17 cellular contexts compared by ENCODE assay signal in genomic region chr5:76735762-76736545, GRCh38. TPM values are rescaled to one million over a fixed set of nuclear protein-coding genes. Genes with fewer than 3 reads are reported as not detected.
DNase-seq lines count a peak whose midpoint lies in the region; ATAC-seq and TF ChIP-seq lines count a peak whose summit lies in the region.
"Had no signal": no experiment of that assay in that cellular context is flagged by ENCODE, and none has a peak within 500 bp of the region (broad histone marks: within the 10 kb centered on the region; RNA-seq: fewer than 3 reads in every experiment).

No MANE protein-coding gene starts in this region.

- no peaks in the 10 kb centered on the region for H3K27me3 ChIP-seq in CD8-positive, alpha-beta T cell (ENCODE audit: insufficient read depth, low read length)
- H3K27me3 ChIP-seq in Loucy (ENCODE audit: insufficient read depth, low read length, poor library complexity, severe bottlenecking), result no peaks in the 10 kb centered on the region
- H3K27me3 ChIP-seq in MM.1S (replicated peaks; ENCODE audit: insufficient read depth, low read length), result no peaks in the 10 kb centered on the region

- POLR2A ChIA-PET in CD8-positive, alpha-beta T cell (lab: Charles Lee), result interaction anchor here (1.1 to 2.5 kb wide), 3 partner anchors 19 to 39 kb away, joined by 4 to 6 read pairs (median 5); no protein-coding TSS in a partner anchor
- POLR2A ChIA-PET in activated CD8-positive, alpha-beta T cell treated with anti-CD3 and anti-CD28 coated beads for 36 hours (lab: Charles Lee), result interaction anchor here (1.4 to 1.5 kb wide), 2 partner anchors 10 to 17 kb away, joined by 3 read pairs; no protein-coding TSS in a partner anchor

- intact Hi-C loops in CD8-positive, alpha-beta T cell (cut with DNase I, micrococcal nuclease), result loop anchor here (5.0 to 10.0 kb wide), 2 partner anchors 36 to 411 kb away; no protein-coding TSS in a partner anchor
- intact Hi-C loops in activated CD8-positive, alpha-beta T cell treated with anti-CD3 and anti-CD28 coated beads for 36 hours (cut with micrococcal nuclease), result no loop called here
- intact Hi-C loops in lower leg skin (cut with DNase I; ENCODE audit: low total_unique reads), result no loop called here

- H3K4me1 Mint-ChIP-seq in CD8-positive, alpha-beta T cell (ENCODE audit: low read depth), result peaks cover 56% of the 10 kb centered on the region
- peaks cover 38% of the 10 kb centered on the region for H3K4me1 Mint-ChIP-seq in activated CD8-positive, alpha-beta T cell treated with anti-CD3 and anti-CD28 coated beads for 36 hours (ENCODE audit: low read depth)
- H3K4me1 Mint-ChIP-seq in mesothelial cell of epicardium, result peaks cover 10% of the 10 kb centered on the region

- no peak for DNase-seq in CD8-positive, alpha-beta T cell
- DNase-seq in activated CD8-positive, alpha-beta T cell treated with anti-CD3 and anti-CD28 coated beads for 36 hours, result no peak
- DNase-seq in mesothelial cell of epicardium (ENCODE audit: low spot score in 2 of 2, unreplicated experiment in 2 of 2) (no peak), AG08395 (ENCODE audit: low spot score) (no peak), MM.1S (no peak), lower leg skin (ENCODE audit: low spot score in 2 of 2) (no peak)
- DNase-seq: activated CD4-positive, CD25-positive, alpha-beta regulatory T cell; activated gamma-delta T cell treated with Interleukin-2 at 50 U/mL for 16 hours; aorta; BE2C; foreskin fibroblast; GOT3; NCI-H69; psoas muscle had no signal

- H3K27me3 Mint-ChIP-seq in CD8-positive, alpha-beta T cell (ENCODE audit: low read depth), result no peaks in the 10 kb centered on the region
- H3K27me3 Mint-ChIP-seq in activated CD8-positive, alpha-beta T cell treated with anti-CD3 and anti-CD28 coated beads for 36 hours, result peaks cover 2% of the 10 kb centered on the region
- H3K27me3 Mint-ChIP-seq in mesothelial cell of epicardium (ENCODE audit: low read depth), result no peaks in the 10 kb centered on the region

- H3K4me3 Mint-ChIP-seq in CD8-positive, alpha-beta T cell, result no peak overlapping the region
- H3K4me3 Mint-ChIP-seq in activated CD8-positive, alpha-beta T cell treated with anti-CD3 and anti-CD28 coated beads for 36 hours, result no peak overlapping the region
- H3K4me3 Mint-ChIP-seq in mesothelial cell of epicardium, result no peak overlapping the region

- H3F3A ChIP-seq in Loucy (ENCODE audit: low read depth), result peaks cover 8% of the 10 kb centered on the region; the same call in 1 of the 2 replicates
- H3F3A ChIP-seq in MM.1S (ENCODE audit: insufficient read depth, low read length), result peaks cover 35% of the 10 kb centered on the region

- H3K4me3 ChIP-seq in CD8-positive, alpha-beta T cell (ENCODE audit: low read depth, low read length), result no peak overlapping the region
- H3K4me3 ChIP-seq in Loucy (ENCODE audit: low read length, poor library complexity, severe bottlenecking), result no peak overlapping the region
- H3K4me3 ChIP-seq in MM.1S (ENCODE audit: low read length), result no peak overlapping the region
- no peak overlapping the region for H3K4me3 ChIP-seq in lower leg skin (ENCODE audit: low read depth, poor library complexity, severe bottlenecking)
- H3K4me3 ChIP-seq: psoas muscle had no signal

- H2AFZ ChIP-seq in Loucy (ENCODE audit: low read length), result no peak overlapping the region
- H2AFZ ChIP-seq in MM.1S (ENCODE audit: low read length), result no peak overlapping the region

- H3K4me1 ChIP-seq in CD8-positive, alpha-beta T cell (ENCODE audit: insufficient read depth, low read length), result peaks cover 31% of the 10 kb centered on the region
- H3K4me1 ChIP-seq in Loucy (ENCODE audit: insufficient read depth, low read length, poor library complexity, severe bottlenecking) (peaks cover 40% of the 10 kb centered on the region), MM.1S (ENCODE audit: low read length) (peaks cover 38% of the 10 kb centered on the region)
- H3K4me1 ChIP-seq: BE2C, psoas muscle had no signal

- no peaks in the 10 kb centered on the region for H3K9me2 ChIP-seq in Loucy (replicated peaks; ENCODE audit: low read depth, low read length)
- H3K9me2 ChIP-seq in MM.1S (replicated peaks; ENCODE audit: insufficient read depth, low read length), result no peaks in the 10 kb centered on the region

- WGBS in lower leg skin, 2 donors, result 49 to 52% methylated on average over 4 of the region's 4 CpGs

- peak overlapping the region; percentile 60 for H3K27ac Mint-ChIP-seq in CD8-positive, alpha-beta T cell
- H3K27ac Mint-ChIP-seq in activated CD8-positive, alpha-beta T cell treated with anti-CD3 and anti-CD28 coated beads for 36 hours, result peak overlapping the region; percentile 73
- H3K27ac Mint-ChIP-seq in mesothelial cell of epicardium, result peak overlapping the region; percentile 32

- H3K36me3 ChIP-seq in CD8-positive, alpha-beta T cell (ENCODE audit: insufficient read depth, low read length), result no peaks in the 10 kb centered on the region
- H3K36me3 ChIP-seq in Loucy (ENCODE audit: insufficient read depth, low read length), result peaks cover 32% of the 10 kb centered on the region; the same call in 1 of the 2 replicates
- H3K36me3 ChIP-seq in MM.1S (replicated peaks; ENCODE audit: insufficient read depth, low read length), result no peaks in the 10 kb centered on the region
- H3K36me3 ChIP-seq: BE2C had no signal

- ATAC-seq in CD8-positive, alpha-beta T cell, result no peak
- ATAC-seq in activated CD8-positive, alpha-beta T cell treated with anti-CD3 and anti-CD28 coated beads for 36 hours, result no peak
- ATAC-seq in GM19455 (IDR thresholded peaks at IDR 0.05; ENCODE audit: unreplicated experiment), result no peak
- ATAC-seq: Panc1, psoas muscle had no signal

- no peak overlapping the region for H3K27ac ChIP-seq in CD8-positive, alpha-beta T cell (ENCODE audit: low read depth, low read length)
- H3K27ac ChIP-seq in MM.1S (ENCODE audit: low read length), result no peak overlapping the region
- H3K27ac ChIP-seq: psoas muscle had no signal

- H4K20me1 ChIP-seq in Loucy (ENCODE audit: insufficient read depth, low read length, poor library complexity, severe bottlenecking) (no peaks in the 10 kb centered on the region), MM.1S (ENCODE audit: insufficient read depth, low read length) (no peaks in the 10 kb centered on the region)

- no peaks in the 10 kb centered on the region for H3K9me3 Mint-ChIP-seq in CD8-positive, alpha-beta T cell
- H3K9me3 Mint-ChIP-seq in activated CD8-positive, alpha-beta T cell treated with anti-CD3 and anti-CD28 coated beads for 36 hours, result no peaks in the 10 kb centered on the region
- H3K9me3 Mint-ChIP-seq in mesothelial cell of epicardium, result no peaks in the 10 kb centered on the region

- TF ChIP-seq POLR2A in lower leg skin (IDR thresholded peaks at IDR 0.05), result no peak

- no peak for TF ChIP-seq CTCF in CD8-positive, alpha-beta T cell (IDR thresholded peaks at IDR 0.05)
- TF ChIP-seq CTCF in Loucy (conservative IDR thresholded peaks at IDR 0.05; ENCODE audit: low read length) (no peak; the same call in 1 of the 2 replicates), mesothelial cell of epicardium (IDR thresholded peaks at IDR 0.05; ENCODE audit: unreplicated experiment) (no peak), MM.1S (IDR thresholded peaks at IDR 0.05; ENCODE audit: low read length) (no peak), lower leg skin (IDR thresholded peaks at IDR 0.05) (no peak)
- no peak for TF ChIP-seq CTCF in activated CD8-positive, alpha-beta T cell treated with anti-CD3 and anti-CD28 coated beads for 36 hours (IDR thresholded peaks at IDR 0.05)

- CTCF ChIA-PET in CD8-positive, alpha-beta T cell (lab: Charles Lee), result interaction anchor here (0.7 to 2.1 kb wide), 3 partner anchors 9 to 38 kb away, joined by 3 to 5 read pairs (median 4); no protein-coding TSS in a partner anchor
- CTCF ChIA-PET in activated CD8-positive, alpha-beta T cell treated with anti-CD3 and anti-CD28 coated beads for 36 hours (lab: Charles Lee), result interaction anchor here (1.0 to 2.9 kb wide), 5 partner anchors 13 to 134 kb away, joined by 3 to 15 read pairs (median 4); no protein-coding TSS in a partner anchor

- H3K9me3 ChIP-seq in CD8-positive, alpha-beta T cell (ENCODE audit: low read length), result no peaks in the 10 kb centered on the region
- H3K9me3 ChIP-seq in Loucy (ENCODE audit: insufficient read depth, low read depth, low read length), result no peaks in the 10 kb centered on the region
- no peaks in the 10 kb centered on the region for H3K9me3 ChIP-seq in MM.1S (replicated peaks; ENCODE audit: insufficient read depth, low read length)
- H3K9me3 ChIP-seq: BE2C, psoas muscle had no signal

- peaks cover 2% of the 10 kb centered on the region for H3K79me2 ChIP-seq in Loucy (ENCODE audit: insufficient read depth, low read length)
- H3K79me2 ChIP-seq in MM.1S (ENCODE audit: low read length), result no peaks in the 10 kb centered on the region

- no peak overlapping the region for H3K9ac ChIP-seq in Loucy (ENCODE audit: low read depth, low read length, poor library complexity, severe bottlenecking)
- H3K9ac ChIP-seq in MM.1S (ENCODE audit: low read length), result no peak overlapping the region

- no peaks in the 10 kb centered on the region for H3K36me3 Mint-ChIP-seq in CD8-positive, alpha-beta T cell
- H3K36me3 Mint-ChIP-seq in activated CD8-positive, alpha-beta T cell treated with anti-CD3 and anti-CD28 coated beads for 36 hours (ENCODE audit: low read depth), result peaks cover under 1% of the 10 kb centered on the region
- peaks cover 20% of the 10 kb centered on the region for H3K36me3 Mint-ChIP-seq in mesothelial cell of epicardium

- H3K4me2 ChIP-seq in Loucy (ENCODE audit: low read depth, low read length, poor library complexity, severe bottlenecking), result peak overlapping the region; percentile 74
- no peak overlapping the region for H3K4me2 ChIP-seq in MM.1S (ENCODE audit: low read depth, low read length)

RNA-seq across cellular contexts. Expression of gene F2R, which starts 20.0 kb away (rescaled TPM):
- 10 to 100 TPM; 10.7 to 12.7 TPM for total RNA-seq in CD8-positive, alpha-beta T cell
- total RNA-seq in activated CD8-positive, alpha-beta T cell treated with anti-CD3 and anti-CD28 coated beads for 36 hours, result 1 to 10 TPM; 2.5 to 3.5 TPM
- total RNA-seq in mesothelial cell of epicardium, result 34.4 to 35.8 TPM (median 34.4 TPM) in 3 replicates
- 10 to 100 TPM; 52.4 to 70.9 (median 64.4) TPM for total RNA-seq in lower leg skin

Comparison
In these comparisons a context has a peak if more than half of its experiments do, and no peak if none do; other contexts are left out.
1. intact Hi-C loops: an anchor here in CD8-positive, alpha-beta T cell (5.0 to 10.0 kb wide); none called in activated CD8-positive, alpha-beta T cell treated with anti-CD3 and anti-CD28 coated beads for 36 hours and lower leg skin.